Comparison of ENCODE assay signal across 15 cellular contexts in genomic region chr1:109914587-109915240, GRCh38. TPM values are rescaled to one million over a fixed set of nuclear protein-coding genes. Genes with fewer than 3 reads are reported as not detected.
DNase-seq lines count a peak whose midpoint lies in the region; ATAC-seq and TF ChIP-seq lines count a peak whose summit lies in the region.
"Had no signal": no experiment of that assay in that cellular context is flagged by ENCODE, and none has a peak within 500 bp of the region (broad histone marks: within the 10 kb centered on the region; RNA-seq: fewer than 3 reads in every experiment).

No MANE protein-coding gene starts in this region.

- 0 out of 2 replicates have a peak, but pooled peaks have one; percentile 8 for TF ChIP-seq RAD21 in SK-N-SH (IDR thresholded peaks at IDR 0.05; ENCODE audit: low read length)

- no peak for TF ChIP-seq CTCF in SK-N-SH (IDR thresholded peaks at IDR 0.05)
- no peak for TF ChIP-seq CTCF in stomach (IDR thresholded peaks at IDR 0.05)

- TF ChIP-seq EP300 in SK-N-SH (IDR thresholded peaks at IDR 0.05; ENCODE audit: borderline replicate concordance in 1 of 2, low read depth in 1 of 2, low read length in 1 of 2) (peak in 1 of 2 experiments; percentile 56; a peak in 1 of 4 replicates), stomach (IDR thresholded peaks at IDR 0.05) (no peak)

- H3K9me2 ChIP-seq in SK-N-SH, result no peaks in the 10 kb centered on the region

- H3K36me3 Mint-ChIP-seq in naive thymus-derived CD8-positive, alpha-beta T cell, result peaks cover 0 to 6% (median 0%) of the 10 kb centered on the region in 3 donors

- intact Hi-C loops in cardiac septum (cut with DNase I), result loop anchor here (5.0 kb wide), 3 partner anchors 68 to 137 kb away; partner anchors contain the start of gene AHCYL1
- intact Hi-C loops in stomach (cut with DNase I; ENCODE audit: low total_unique reads), result no loop called here

- H3K9me3 ChIP-seq in SK-N-SH (no peaks in the 10 kb centered on the region), adipocyte (ENCODE audit: control insufficient read depth, low read length) (no peaks in the 10 kb centered on the region), stomach (no peaks in the 10 kb centered on the region)
- H3K9me3 ChIP-seq: SJSA1, thyroid gland had no signal

- no peaks in the 10 kb centered on the region for H3F3A ChIP-seq in SK-N-SH (replicated peaks; ENCODE audit: insufficient read depth)

- no peak overlapping the region for H2AFZ ChIP-seq in SK-N-SH (ENCODE audit: low read depth)

- H3K4me1 Mint-ChIP-seq in naive thymus-derived CD8-positive, alpha-beta T cell, result peaks cover 21 to 32% (median 27%) of the 10 kb centered on the region in 4 donors

- DNase-seq in SK-N-SH (peak; percentile 77), adipocyte (ENCODE audit: low read depth) (peak; percentile 91), cardiac septum (ENCODE audit: low spot score) (peak; percentile 50), stomach (no peak), GM19238 (ENCODE audit: insufficient read length, low spot score) (no peak)
- DNase-seq in naive thymus-derived CD8-positive, alpha-beta T cell, result no peak
- DNase-seq: 8988T; activated CD8-positive, alpha-beta T cell treated with anti-CD3 and anti-CD28 coated beads for 36 hours; NCI-H524; nucleus accumbens had no signal

- no peak overlapping the region for H3K27ac Mint-ChIP-seq in naive thymus-derived CD8-positive, alpha-beta T cell
- H3K27ac Mint-ChIP-seq: activated CD8-positive, alpha-beta T cell treated with anti-CD3 and anti-CD28 coated beads for 36 hours had no signal

- no peak overlapping the region for H3K4me3 Mint-ChIP-seq in naive thymus-derived CD8-positive, alpha-beta T cell

- CTCF ChIA-PET in SK-N-SH (lab: Yijun Ruan, JAX), result interaction anchor here (1.0 to 3.9 kb wide), 4 partner anchors 10 to 137 kb away, joined by 3 to 18 read pairs (median 4); partner anchors contain the start of gene AHCYL1

- H3K36me3 ChIP-seq in SK-N-SH (replicated peaks in 1 of 2; ENCODE audit: control insufficient read depth in 1 of 2, insufficient read depth in 2 of 2, low read length in 1 of 2), result peaks cover 4 to 18% of the 10 kb centered on the region in 2 experiments
- peaks cover 61% of the 10 kb centered on the region for H3K36me3 ChIP-seq in adipocyte (ENCODE audit: control insufficient read depth, insufficient read depth, low read length, severe bottlenecking)
- peaks cover 29 to 52% (median 48%) of the 10 kb centered on the region in 4 donors for H3K36me3 ChIP-seq in stomach

- no peak overlapping the region for H3K4me2 ChIP-seq in SK-N-SH

- ATAC-seq in SK-N-SH treated with all-trans-retinoic acid at 6 μM for 48 hours (no peak), HG02678 (IDR thresholded peaks at IDR 0.05; ENCODE audit: unreplicated experiment) (no peak)
- ATAC-seq in naive thymus-derived CD8-positive, alpha-beta T cell, result no peak
- ATAC-seq: activated CD8-positive, alpha-beta T cell treated with anti-CD3 and anti-CD28 coated beads for 36 hours had no signal

- peaks cover 14% of the 10 kb centered on the region; the same call in 1 of the 2 replicates for H4K20me1 ChIP-seq in SK-N-SH (ENCODE audit: insufficient read depth)

- H3K79me2 ChIP-seq in SK-N-SH (ENCODE audit: insufficient read depth), result peaks cover 35% of the 10 kb centered on the region

- peaks cover 8 to 37% of the 10 kb centered on the region in 2 experiments; a peak in 2 of 4 replicates for H3K4me1 ChIP-seq in SK-N-SH (ENCODE audit: control insufficient read depth in 1 of 2, insufficient read depth in 2 of 2, low read depth in 1 of 2, low read length in 1 of 2)
- H3K4me1 ChIP-seq in adipocyte (ENCODE audit: control insufficient read depth, insufficient read depth, low read length), result peaks cover 73% of the 10 kb centered on the region
- peaks cover 44 to 83% (median 55%) of the 10 kb centered on the region in 4 donors for H3K4me1 ChIP-seq in stomach

- H3K27ac ChIP-seq in SK-N-SH (ENCODE audit: low read depth in 2 of 2, low read length in 1 of 2) (no peak overlapping the region), stomach (peak overlapping the region in 3 of 5 donors; percentile 48 to 92 (median 86))
- H3K27ac ChIP-seq: epithelial cell of prostate, SJSA1 had no signal

- WGBS in SK-N-SH (ENCODE audit: low lambda C conversion rate), result 90% methylated on average over 2 of the region's 6 CpGs
- 66 to 86% (median 83%) methylated on average over 4 to 6 of the region's 6 CpGs for WGBS in stomach, 5 donors

- H3K9me3 Mint-ChIP-seq in naive thymus-derived CD8-positive, alpha-beta T cell, result no peaks in the 10 kb centered on the region
- H3K9me3 Mint-ChIP-seq: activated CD8-positive, alpha-beta T cell treated with anti-CD3 and anti-CD28 coated beads for 36 hours had no signal

- no peak for TF ChIP-seq POLR2A in stomach (IDR thresholded peaks at IDR 0.05)

- H3K27me3 ChIP-seq in SK-N-SH (ENCODE audit: insufficient read depth) (no peaks in the 10 kb centered on the region), adipocyte (replicated peaks; ENCODE audit: control insufficient read depth, insufficient read depth, low read length) (no peaks in the 10 kb centered on the region), stomach (no peaks in the 10 kb centered on the region)
- H3K27me3 ChIP-seq: SJSA1, thyroid gland had no signal

- H3K9ac ChIP-seq in SK-N-SH (no peak overlapping the region), adipocyte (ENCODE audit: low read length) (peak overlapping the region; percentile 99)

- H3K27me3 Mint-ChIP-seq in naive thymus-derived CD8-positive, alpha-beta T cell, result peaks cover 0 to 13% (median 2%) of the 10 kb centered on the region in 5 donors
- H3K27me3 Mint-ChIP-seq: activated CD8-positive, alpha-beta T cell treated with anti-CD3 and anti-CD28 coated beads for 36 hours had no signal

- no peak overlapping the region for H3K4me3 ChIP-seq in SK-N-SH (ENCODE audit: low read depth in 2 of 2, low read length in 1 of 2)
- H3K4me3 ChIP-seq in adipocyte (ENCODE audit: low read length), result peak overlapping the region; percentile 97
- H3K4me3 ChIP-seq in stomach, result peak overlapping the region in 1 of 4 donors; percentile 91
- H3K4me3 ChIP-seq: SJSA1 had no signal

- POLR2A ChIA-PET in SK-N-SH (lab: Yijun Ruan, JAX), result interaction anchor here (1.3 kb wide), 1 partner anchor 120 kb away, joined by 3 read pairs; the partner anchor contains the start of gene STRIP1
- POLR2A ChIA-PET in naive thymus-derived CD8-positive, alpha-beta T cell (lab: Charles Lee), result no interaction called here

TF ChIP-seq in SK-N-SH, 30 proteins besides CTCF, POLR2A, EP300 and RAD21:
- TF ChIP-seq GABPA (IDR thresholded peaks at IDR 0.05; ENCODE audit: low read depth) (no peak), POLR2AphosphoS5 (IDR thresholded peaks at IDR 0.05; ENCODE audit: low read depth, low read length) (no peak), SMC3 (IDR thresholded peaks at IDR 0.05; ENCODE audit: low read depth, low read length) (no peak), CHD2 (IDR thresholded peaks at IDR 0.05; ENCODE audit: low read length, partially characterized antibody) (peak; percentile 49), NFIC (IDR thresholded peaks at IDR 0.05; ENCODE audit: borderline replicate concordance) (no peak)

TF ChIP-seq in SK-N-SH treated with all-trans-retinoic acid at 6 μM for 48 hours, 23 proteins besides CTCF, POLR2A, EP300 and RAD21:
- no peak for TF ChIP-seq ZFP3 (CRISPR knock-in tag; IDR thresholded peaks at IDR 0.05)
- TF ChIP-seq TOX (CRISPR knock-in tag; IDR thresholded peaks at IDR 0.05; ENCODE audit: borderline replicate concordance), result no peak
- no peak for TF ChIP-seq ESRRG (CRISPR knock-in tag; IDR thresholded peaks at IDR 0.05)
- TF ChIP-seq ZC3H10 (CRISPR knock-in tag; IDR thresholded peaks at IDR 0.05), result no peak
- TF ChIP-seq SNAI2 (CRISPR knock-in tag; IDR thresholded peaks at IDR 0.05), result no peak
- no peak for TF ChIP-seq ZNF565 (CRISPR knock-in tag; conservative IDR thresholded peaks at IDR 0.05; ENCODE audit: low read depth)
- TF ChIP-seq PATZ1 (CRISPR knock-in tag; IDR thresholded peaks at IDR 0.05; ENCODE audit: borderline replicate concordance), result no peak
- TF ChIP-seq ZNF70 (CRISPR knock-in tag; IDR thresholded peaks at IDR 0.05), result no peak
- no peak for TF ChIP-seq OSR1 (CRISPR knock-in tag; IDR thresholded peaks at IDR 0.05)

RNA-seq across cellular contexts. Expression of gene CSF1, which starts 4.1 kb away (rescaled TPM):
- polyA plus RNA-seq in SK-N-SH (2012; rRNA removed) (25.3 and 31.9 TPM in 2 replicates), stomach (1 to 10 TPM; 6.6 to 9.8 (median 9.1) TPM)
- polyA plus RNA-seq in SK-N-SH (2012; cell fraction: cytosol; rRNA removed), result 20.4 and 32.3 TPM in 2 replicates
- polyA plus RNA-seq in SK-N-SH (2012; cell fraction: nucleus; rRNA removed), result 48.4 and 52.0 TPM in 2 replicates
- total RNA-seq in cardiac septum (16.7 TPM), stomach (10 to 100 TPM in 4 of 5 donors, 1 to 10 TPM in 1; 9.4 to 82.3 (median 47.1) TPM)
- under 1 TPM; 0.27 to 0.44 TPM for total RNA-seq in naive thymus-derived CD8-positive, alpha-beta T cell
- polyA plus RNA-seq in naive thymus-derived CD8-positive, alpha-beta T cell, result 1 to 10 TPM in 2 of 3 donors, under 1 TPM in 1; 0.68 to 1.6 (median 1.1) TPM

Comparison
In these comparisons a context has a peak if more than half of its experiments do, and no peak if none do; other contexts are left out.
1. DNase-seq: peak in SK-N-SH (single experiment), adipocyte (single experiment) and cardiac septum (single experiment); none in stomach (single experiment), naive thymus-derived CD8-positive, alpha-beta T cell (0 of 10) and GM19238 (single experiment).
2. H3K27ac ChIP-seq: peak in stomach (3 of 5); none in SK-N-SH (0 of 2).
3. RNA of gene CSF1, which starts 4.1 kb away (total RNA-seq): 9.4 to 82.3 TPM in stomach and 16.7 TPM in cardiac septum (single experiment); 0.27 to 0.44 TPM in naive thymus-derived CD8-positive, alpha-beta T cell; every median in the first group is over 4 times any median in the second.